Comparison of ENCODE assay signal across 18 cellular contexts in genomic region chr5:23675456-23675855, GRCh38.
A peak's percentile ranks its signal among the peaks of the same experiment; 100 is the strongest.
DNase-seq lines count a peak whose midpoint lies in the region; ATAC-seq and TF ChIP-seq lines count a peak whose summit lies in the region.
"Had no signal": no experiment of that assay in that cellular context is flagged by ENCODE, and none has a peak within 500 bp of the region (broad histone marks: within the 10 kb centered on the region; RNA-seq: fewer than 3 reads in every experiment).

No MANE protein-coding gene starts in this region.

- H3K27ac Mint-ChIP-seq in immature natural killer cell, result no peak overlapping the region
- H3K27ac Mint-ChIP-seq: CD4-positive, CD25-positive, alpha-beta regulatory T cell; T-helper 1 cell treated with Interleukin-12 subunit alpha and Interleukin-12 subunit beta and Interleukin-4 antibody, amounts not matched to agents 30 μg/mL and 1 μg/mL, for 36 hours had no signal

- no peaks in the 10 kb centered on the region for H4K20me1 ChIP-seq in KMS-11 (ENCODE audit: insufficient read depth)

- peaks cover 0 to 4% (median 3%) of the 10 kb centered on the region in 3 donors for H3K36me3 Mint-ChIP-seq in immature natural killer cell
- H3K36me3 Mint-ChIP-seq: CD4-positive, CD25-positive, alpha-beta regulatory T cell had no signal

- H3K9ac ChIP-seq in KMS-11, result no peak overlapping the region

- peak overlapping the region; percentile 72 for H3K4me2 ChIP-seq in KMS-11

- H2AFZ ChIP-seq in KMS-11 (ENCODE audit: low read depth), result no peak overlapping the region; the same call in 1 of the 2 replicates

- no peak overlapping the region for H3K4me3 ChIP-seq in KMS-11 (IDR thresholded peaks at IDR 0.05; ENCODE audit: insufficient read depth, low read depth, low read length)
- no peak overlapping the region for H3K4me3 ChIP-seq in lung
- H3K4me3 ChIP-seq: SJSA1 had no signal

- no peak overlapping the region for H3K4me3 Mint-ChIP-seq in immature natural killer cell
- H3K4me3 Mint-ChIP-seq: CD4-positive, CD25-positive, alpha-beta regulatory T cell; T-helper 1 cell treated with Interleukin-12 subunit alpha and Interleukin-12 subunit beta and Interleukin-4 antibody, amounts not matched to agents 30 μg/mL and 1 μg/mL, for 36 hours had no signal

- H3K9me3 Mint-ChIP-seq in immature natural killer cell, result peaks cover 7 to 57% (median 39%) of the 10 kb centered on the region in 6 donors

- no peak for TF ChIP-seq CTCF in KMS-11 (conservative IDR thresholded peaks at IDR 0.05; ENCODE audit: low read depth, low read length)
- TF ChIP-seq CTCF in lung (IDR thresholded peaks at IDR 0.05; ENCODE audit: control extremely low read depth, extremely low read depth), result no peak

- WGBS in lung, 2 donors, result 87 to 93% methylated on average over 1 of the region's 1 CpG

- H3K79me2 ChIP-seq in KMS-11 (ENCODE audit: insufficient read depth, low read depth), result no peaks in the 10 kb centered on the region

- DNase-seq in NCI-H2171 treated with DMSO at 0.1 percent for 48 hours (lab: John Stamatoyannopoulos, UW), result peak; percentile 95
- DNase-seq in RKO (ENCODE audit: low spot score), result peak; percentile 7
- no peak for DNase-seq in lung (ENCODE audit: low spot score)
- no peak for DNase-seq in activated naive CD4-positive, alpha-beta T cell (lab: John Stamatoyannopoulos, UW)
- DNase-seq in SIG-M5 treated with dmso at 0.1 percent for 504 hours (lab: John Stamatoyannopoulos, UW; ENCODE audit: unreplicated experiment), result no peak
- DNase-seq in DMS79 treated with DMSO at 0.1 percent for 48 hours (lab: John Stamatoyannopoulos, UW), result no peak
- DNase-seq in immature natural killer cell, result no peak
- DNase-seq: CD4-positive, CD25-positive, alpha-beta regulatory T cell; Kasumi-1; NCI-H1048; NCI-H1436; NCI-H2029 treated with DMSO at 0.1 percent for 48 hours; NCI-H510A treated with DMSO at 0.1 percent for 48 hours; RPMI8226; T1000 had no signal

- H3K27ac ChIP-seq in KMS-11 (peak overlapping the region; percentile 56), lung (ENCODE audit: low read depth in 1 of 2, low read length in 1 of 2) (no peak overlapping the region)
- H3K27ac ChIP-seq: SJSA1 had no signal

- peaks cover 0 to 16% of the 10 kb centered on the region in 2 donors for H3K9me3 ChIP-seq in lung (ENCODE audit: control insufficient read depth in 2 of 2, insufficient read depth in 1 of 2, low read length in 1 of 2)
- H3K9me3 ChIP-seq: SJSA1 had no signal

- peak; percentile 47 for ATAC-seq in lung (ENCODE audit: insufficient read depth, low FRiP score)

- peaks cover 0 to 2% (median 0%) of the 10 kb centered on the region in 3 donors for H3K27me3 Mint-ChIP-seq in immature natural killer cell (ENCODE audit: low read depth in 3 of 3)
- H3K27me3 Mint-ChIP-seq: CD4-positive, CD25-positive, alpha-beta regulatory T cell had no signal

- H3K27me3 ChIP-seq in KMS-11 (ENCODE audit: insufficient read depth, low read depth) (no peaks in the 10 kb centered on the region), lung (ENCODE audit: control insufficient read depth, insufficient read depth) (no peaks in the 10 kb centered on the region)
- H3K27me3 ChIP-seq: SJSA1 had no signal

- no peaks in the 10 kb centered on the region for H3K4me1 Mint-ChIP-seq in immature natural killer cell
- H3K4me1 Mint-ChIP-seq: CD4-positive, CD25-positive, alpha-beta regulatory T cell had no signal

- peaks cover 29% of the 10 kb centered on the region for H3K4me1 ChIP-seq in KMS-11 (ENCODE audit: low read depth, poor library complexity, severe bottlenecking)
- no peaks in the 10 kb centered on the region for H3K4me1 ChIP-seq in lung (ENCODE audit: control insufficient read depth in 2 of 2, insufficient read depth in 2 of 2, low read length in 2 of 2)
- H3K4me1 ChIP-seq: SJSA1 had no signal

- no peaks in the 10 kb centered on the region for H3K36me3 ChIP-seq in KMS-11 (ENCODE audit: insufficient read depth)
- no peaks in the 10 kb centered on the region for H3K36me3 ChIP-seq in lung (ENCODE audit: control insufficient read depth in 2 of 2, insufficient read depth in 2 of 2, low read length in 2 of 2)
- H3K36me3 ChIP-seq: SJSA1 had no signal

Comparison
In these comparisons a context has a peak if more than half of its experiments do, and no peak if none do; other contexts are left out.
1. DNase-seq: peak in NCI-H2171 treated with DMSO at 0.1 percent for 48 hours (single experiment) and RKO (single experiment); none in lung (single experiment), activated naive CD4-positive, alpha-beta T cell (0 of 4), SIG-M5 treated with dmso at 0.1 percent for 504 hours (single experiment), DMS79 treated with DMSO at 0.1 percent for 48 hours (single experiment) and immature natural killer cell (0 of 3).